24 cellular contexts compared by ENCODE assay signal in genomic region chr7:87202705-87203104, GRCh38. TPM values are rescaled to one million over a fixed set of nuclear protein-coding genes. Genes with fewer than 3 reads are reported as not detected.
A peak's percentile ranks its signal among the peaks of the same experiment; 100 is the strongest.
DNase-seq lines count a peak whose midpoint lies in the region; ATAC-seq, FAIRE-seq and TF ChIP-seq lines count a peak whose summit lies in the region.
"Had no signal": no experiment of that assay in that cellular context is flagged by ENCODE, and none has a peak within 500 bp of the region (broad histone marks: within the 10 kb centered on the region; RNA-seq: fewer than 3 reads in every experiment).

No MANE protein-coding gene starts in this region.

- H3K27ac Mint-ChIP-seq in activated naive CD4-positive, alpha-beta T cell treated with anti-CD3 and anti-CD28 coated beads for 36 hours = peak overlapping the region; percentile 74
- no peak overlapping the region for H3K27ac Mint-ChIP-seq in activated naive CD4-positive, alpha-beta T cell treated with anti-CD3 and anti-CD28 coated beads, Interleukin-2, amount 10 ng/mL, durations not matched to agents 7 days and 5 days
- H3K27ac Mint-ChIP-seq in IgD-negative memory B cell (peak overlapping the region; percentile 46 to 85 (median 57)), neural progenitor cell (no peak overlapping the region)

- no peak for TF ChIP-seq CTCF in neural progenitor cell (IDR thresholded peaks at IDR 0.05)

- H3K9ac ChIP-seq in neural progenitor cell = no peak overlapping the region

- no peak for FAIRE-seq in small intestine (lab: Jason Lieb, UNC)
- FAIRE-seq: A549 had no signal

- H3K4me1 Mint-ChIP-seq in activated naive CD4-positive, alpha-beta T cell treated with anti-CD3 and anti-CD28 coated beads for 36 hours (ENCODE audit: low read depth) = peaks cover 69% of the 10 kb centered on the region
- H3K4me1 Mint-ChIP-seq in activated naive CD4-positive, alpha-beta T cell treated with anti-CD3 and anti-CD28 coated beads, Interleukin-2, amount 10 ng/mL, durations not matched to agents 7 days and 5 days = peaks cover 32% of the 10 kb centered on the region
- H3K4me1 Mint-ChIP-seq in IgD-negative memory B cell = peaks cover 47 to 57% (median 53%) of the 10 kb centered on the region in 3 donors
- no peaks in the 10 kb centered on the region for H3K4me1 Mint-ChIP-seq in neural progenitor cell

- H3K4me1 ChIP-seq in neural progenitor cell (peaks cover 17% of the 10 kb centered on the region), small intestine (ENCODE audit: control insufficient read depth in 2 of 2, insufficient read depth in 1 of 2, low read depth in 1 of 2, low read length in 1 of 2) (peaks cover 0 to 4% of the 10 kb centered on the region in 2 donors)
- H3K4me1 ChIP-seq: A549 had no signal

- H3K27me3 ChIP-seq in neural progenitor cell (no peaks in the 10 kb centered on the region), small intestine (ENCODE audit: control insufficient read depth in 2 of 2, insufficient read depth in 2 of 2, low read length in 2 of 2) (no peaks in the 10 kb centered on the region)
- H3K27me3 ChIP-seq: cardiac muscle cell, right atrium auricular region, tibial nerve had no signal

- WGBS in small intestine, 3 donors = 91 to 97% (median 94%) methylated on average over 2 of the region's 2 CpGs

- no peak overlapping the region for H3K4me2 ChIP-seq in neural progenitor cell
- H3K4me2 ChIP-seq: A549 had no signal

- H3K9me3 Mint-ChIP-seq in activated naive CD4-positive, alpha-beta T cell treated with anti-CD3 and anti-CD28 coated beads for 36 hours = peaks cover 31% of the 10 kb centered on the region
- H3K9me3 Mint-ChIP-seq in activated naive CD4-positive, alpha-beta T cell treated with anti-CD3 and anti-CD28 coated beads, Interleukin-2, amount 10 ng/mL, durations not matched to agents 7 days and 5 days = peaks cover 38% of the 10 kb centered on the region
- peaks cover 0 to 19% (median 10%) of the 10 kb centered on the region in 3 donors for H3K9me3 Mint-ChIP-seq in IgD-negative memory B cell
- peaks cover 39% of the 10 kb centered on the region for H3K9me3 Mint-ChIP-seq in neural progenitor cell

- intact Hi-C loops in activated naive CD4-positive, alpha-beta T cell treated with anti-CD3 and anti-CD28 coated beads for 36 hours (cut with micrococcal nuclease) = no loop called here

- no peak for TF ChIP-seq POLR2A in GM18505 (IDR thresholded peaks at IDR 0.05; ENCODE audit: borderline replicate concordance, extremely low read depth, insufficient read depth, insufficient read length)

- no peaks in the 10 kb centered on the region for H3K27me3 Mint-ChIP-seq in activated naive CD4-positive, alpha-beta T cell treated with anti-CD3 and anti-CD28 coated beads for 36 hours (ENCODE audit: low read depth)
- H3K27me3 Mint-ChIP-seq in activated naive CD4-positive, alpha-beta T cell treated with anti-CD3 and anti-CD28 coated beads, Interleukin-2, amount 10 ng/mL, durations not matched to agents 7 days and 5 days = no peaks in the 10 kb centered on the region
- H3K27me3 Mint-ChIP-seq in IgD-negative memory B cell (no peaks in the 10 kb centered on the region), neural progenitor cell (ENCODE audit: insufficient read depth, low read depth) (peaks cover 4% of the 10 kb centered on the region)

- peaks cover 47% of the 10 kb centered on the region for H3F3A ChIP-seq in neural progenitor cell (ENCODE audit: low read depth)

- H2AFZ ChIP-seq in neural progenitor cell (replicated peaks) = no peak overlapping the region

- H3K79me2 ChIP-seq in neural progenitor cell (ENCODE audit: low read depth) = peaks cover 36% of the 10 kb centered on the region

- ATAC-seq in GM21423 (IDR thresholded peaks at IDR 0.05; ENCODE audit: unreplicated experiment) (peak; percentile 36), GM18505 (IDR thresholded peaks at IDR 0.05; ENCODE audit: unreplicated experiment) (no peak)
- ATAC-seq: A549, esophagus mucosa, left colon had no signal

- no peak overlapping the region for H3K4me3 Mint-ChIP-seq in activated naive CD4-positive, alpha-beta T cell treated with anti-CD3 and anti-CD28 coated beads for 36 hours
- no peak overlapping the region for H3K4me3 Mint-ChIP-seq in activated naive CD4-positive, alpha-beta T cell treated with anti-CD3 and anti-CD28 coated beads, Interleukin-2, amount 10 ng/mL, durations not matched to agents 7 days and 5 days
- H3K4me3 Mint-ChIP-seq in IgD-negative memory B cell (peak overlapping the region in 1 of 4 donors; percentile 70), neural progenitor cell (no peak overlapping the region)

- H3K27ac ChIP-seq in neural progenitor cell (peak overlapping the region; percentile 6), small intestine (ENCODE audit: low read depth in 1 of 2, low read length in 1 of 2) (no peak overlapping the region)
- H3K27ac ChIP-seq: A549, C4-2B, cardiac muscle cell, right atrium auricular region, RWPE1, tibial nerve had no signal

- H4K20me1 ChIP-seq in neural progenitor cell (ENCODE audit: low read depth) = no peaks in the 10 kb centered on the region

- peaks cover 17% of the 10 kb centered on the region for H3K36me3 ChIP-seq in neural progenitor cell
- peaks cover 0 to 5% of the 10 kb centered on the region in 2 donors for H3K36me3 ChIP-seq in small intestine (ENCODE audit: control insufficient read depth in 2 of 2, insufficient read depth in 2 of 2, low read length in 2 of 2)

- CTCF ChIA-PET in activated naive CD4-positive, alpha-beta T cell treated with anti-CD3 and anti-CD28 coated beads for 36 hours (lab: Charles Lee) = interaction anchor here (1.3 to 1.4 kb wide), 3 partner anchors 10 to 17 kb away, joined by 3 to 4 read pairs (median 3); no protein-coding TSS in a partner anchor
- CTCF ChIA-PET in activated naive CD4-positive, alpha-beta T cell treated with anti-CD3 and anti-CD28 coated beads, Interleukin-2, amount 10 ng/mL, durations not matched to agents 7 days and 5 days (lab: Charles Lee) = interaction anchor here (1.5 kb wide), 1 partner anchor 14 kb away, joined by 4 read pairs; no protein-coding TSS in a partner anchor

- H3K9me3 ChIP-seq in neural progenitor cell (ENCODE audit: low read depth) = peaks cover 22% of the 10 kb centered on the region
- no peaks in the 10 kb centered on the region for H3K9me3 ChIP-seq in small intestine (ENCODE audit: control insufficient read depth, low read depth)

- peaks cover 92% of the 10 kb centered on the region for H3K36me3 Mint-ChIP-seq in activated naive CD4-positive, alpha-beta T cell treated with anti-CD3 and anti-CD28 coated beads for 36 hours (ENCODE audit: low read depth)
- H3K36me3 Mint-ChIP-seq in activated naive CD4-positive, alpha-beta T cell treated with anti-CD3 and anti-CD28 coated beads, Interleukin-2, amount 10 ng/mL, durations not matched to agents 7 days and 5 days = peaks cover 91% of the 10 kb centered on the region
- H3K36me3 Mint-ChIP-seq in IgD-negative memory B cell = peaks cover 19% of the 10 kb centered on the region
- H3K36me3 Mint-ChIP-seq in neural progenitor cell = peaks cover 76% of the 10 kb centered on the region

- DNase-seq in activated naive CD4-positive, alpha-beta T cell treated with anti-CD3 and anti-CD28 coated beads for 36 hours = no peak
- DNase-seq in activated naive CD4-positive, alpha-beta T cell treated with anti-CD3 and anti-CD28 coated beads, Interleukin-2, amount 10 ng/mL, durations not matched to agents 7 days and 5 days = no peak
- DNase-seq in neural progenitor cell (ENCODE audit: low spot score) (no peak), small intestine (no peak), GM19240 (ENCODE audit: insufficient read length, low spot score) (no peak)
- DNase-seq: activated CD4-positive, alpha-beta T cell treated with anti-CD3 and anti-CD28 coated beads, Interleukin-2, amount 50 U/mL, for 48 hours; DMS53; KG1; left colon; NCI-H2081; NCI-H510A treated with DMSO at 0.1 percent for 48 hours; nucleus accumbens; stimulated activated CD4-positive, alpha-beta T cell treated with anti-CD3 and anti-CD28 coated beads, Interleukin-15, amount 100 ng/mL, for 24 hours; stimulated activated naive CD4-positive, alpha-beta T cell treated with Interleukin-2 at 50 U/mL for 16 hours had no signal

- no peak overlapping the region for H3K4me3 ChIP-seq in neural progenitor cell
- H3K4me3 ChIP-seq in small intestine (ENCODE audit: low read depth in 1 of 2, low read length in 2 of 2) = no peak overlapping the region
- H3K4me3 ChIP-seq: A549, cardiac muscle cell, right atrium auricular region, tibial nerve had no signal

RNA-seq across cellular contexts. Expression of gene TMEM243, which starts 16.8 kb away (rescaled TPM):
- total RNA-seq in activated naive CD4-positive, alpha-beta T cell treated with anti-CD3 and anti-CD28 coated beads for 36 hours = 10 to 100 TPM; 50.4 to 53.1 TPM
- polyA plus RNA-seq in IgD-negative memory B cell = 125 TPM
- 21.0 and 30.6 TPM in 2 replicates for total RNA-seq in neural progenitor cell (ENCODE audit: low replicate concordance)
- 10 to 100 TPM; 18.6 to 35.1 (median 31.9) TPM for polyA plus RNA-seq in small intestine

RNA-seq across cellular contexts. Expression of gene DMTF1, which starts 50.5 kb away (rescaled TPM):
- total RNA-seq in activated naive CD4-positive, alpha-beta T cell treated with anti-CD3 and anti-CD28 coated beads for 36 hours = 10 to 100 TPM; 43.6 to 49.8 TPM
- polyA plus RNA-seq in IgD-negative memory B cell = 35.1 TPM
- 145 and 176 TPM in 2 replicates for total RNA-seq in neural progenitor cell (ENCODE audit: low replicate concordance)
- polyA plus RNA-seq in small intestine = 10 to 100 TPM; 15.4 to 35.8 (median 15.4) TPM

Comparison
In these comparisons a context has a peak if more than half of its experiments do, and no peak if none do; other contexts are left out.
1. H3K27ac Mint-ChIP-seq: peak in activated naive CD4-positive, alpha-beta T cell treated with anti-CD3 and anti-CD28 coated beads for 36 hours (single experiment) and IgD-negative memory B cell (3 of 3); none in activated naive CD4-positive, alpha-beta T cell treated with anti-CD3 and anti-CD28 coated beads, Interleukin-2, amount 10 ng/mL, durations not matched to agents 7 days and 5 days (single experiment) and neural progenitor cell (single experiment).